In the genomic region with DNA sequence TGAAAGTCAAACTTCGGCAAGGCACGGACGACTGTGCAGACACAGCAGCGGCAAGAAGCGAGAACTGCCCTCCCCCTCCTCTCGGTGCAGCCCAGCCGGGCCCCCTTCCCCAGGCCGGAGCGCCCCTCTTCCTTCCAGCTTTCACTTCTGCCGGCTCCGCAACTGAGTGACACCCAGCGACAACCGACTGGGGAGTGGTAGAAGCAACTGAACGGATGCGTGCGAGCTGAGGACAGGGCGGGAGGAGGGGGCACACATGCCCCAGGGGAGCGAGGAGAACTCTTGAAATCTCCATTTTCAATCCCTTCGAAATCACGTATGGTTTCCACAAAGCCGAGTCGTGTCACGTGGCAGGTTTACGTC, we compare ENCODE assay signal across 1 cellular context.
TF ChIP-seq lines count a peak whose summit lies in the region.

No MANE protein-coding gene starts in this region.

TF ChIP-seq in H1, 55 proteins besides CTCF, POLR2A, EP300 and RAD21:
- TF ChIP-seq TCF12 (IDR thresholded peaks at IDR 0.05; ENCODE audit: low read depth, low read length) (no peak), HDAC6 (IDR thresholded peaks at IDR 0.05; ENCODE audit: low read depth, low read length) (no peak), RFX5 (IDR thresholded peaks at IDR 0.05; ENCODE audit: borderline replicate concordance, low read depth, low read length) (no peak), ASH2L (IDR thresholded peaks at IDR 0.05; ENCODE audit: low read length) (no peak), EGR1 (IDR thresholded peaks at IDR 0.05; ENCODE audit: borderline replicate concordance, low read depth, low read length) (no peak), SUZ12 (IDR thresholded peaks at IDR 0.05; ENCODE audit: low read length) (no peak), CHD7 (IDR thresholded peaks at IDR 0.05; ENCODE audit: insufficient replicate concordance, low read length) (no peak)
